ENCODE assay signal across 25 cellular contexts in genomic region chr5:1244976-1245375, GRCh38. TPM values are rescaled to one million over a fixed set of nuclear protein-coding genes. Genes with fewer than 3 reads are reported as not detected.
A peak's percentile ranks its signal among the peaks of the same experiment; 100 is the strongest.
DNase-seq lines count a peak whose midpoint lies in the region; ATAC-seq, FAIRE-seq and TF ChIP-seq lines count a peak whose summit lies in the region.
"Had no signal": no experiment of that assay in that cellular context is flagged by ENCODE, and none has a peak within 500 bp of the region (broad histone marks: within the 10 kb centered on the region; RNA-seq: fewer than 3 reads in every experiment).

No MANE protein-coding gene starts in this region.

- H3K4me2 ChIP-seq in H1 (ENCODE audit: insufficient read depth in 1 of 2, low read depth in 2 of 2, low read length in 2 of 2) (no peak overlapping the region), neural progenitor cell (no peak overlapping the region)

- H3K27me3 ChIP-seq in H1 (replicated peaks in 1 of 4; ENCODE audit: control insufficient read depth in 3 of 4, extremely low read depth in 1 of 4, insufficient read depth in 3 of 4, low read length in 3 of 4) = no peaks in the 10 kb centered on the region; a peak in 1 of 7 replicates
- H3K27me3 ChIP-seq in neural progenitor cell = peaks cover 16% of the 10 kb centered on the region

- H4K8ac ChIP-seq in H1 (ENCODE audit: extremely low read depth, insufficient read depth, low read length) = no peak overlapping the region

- no peak overlapping the region for H3K18ac ChIP-seq in H1 (ENCODE audit: extremely low read depth, low read length)

- H3K27ac Mint-ChIP-seq in neural progenitor cell = no peak overlapping the region
- H3K27ac Mint-ChIP-seq: activated naive CD4-positive, alpha-beta T cell treated with anti-CD3 and anti-CD28 coated beads for 36 hours had no signal

- H3K23ac ChIP-seq in H1 (ENCODE audit: insufficient read length) = no peak overlapping the region

- no peak overlapping the region for H2BK15ac ChIP-seq in H1 (ENCODE audit: low read length)

- H2BK20ac ChIP-seq in H1 (ENCODE audit: low read length) = no peak overlapping the region

- peaks cover 9% of the 10 kb centered on the region for H3K27me3 Mint-ChIP-seq in neural progenitor cell (ENCODE audit: insufficient read depth, low read depth)

- H3K4me3 Mint-ChIP-seq in neural progenitor cell = no peak overlapping the region
- H3K4me3 Mint-ChIP-seq: activated naive CD4-positive, alpha-beta T cell treated with anti-CD3 and anti-CD28 coated beads for 36 hours had no signal

- no peak for TF ChIP-seq POLR2A in H1 (IDR thresholded peaks at IDR 0.05; ENCODE audit: control extremely low read depth in 1 of 2, low read depth in 2 of 2, low read length in 2 of 2)

- H3K4ac ChIP-seq in H1 (replicated peaks; ENCODE audit: insufficient read length, low read depth, low read length) = no peak overlapping the region

- H3K27ac ChIP-seq in H1 (ENCODE audit: low read depth, low read length) (no peak overlapping the region), neural progenitor cell (no peak overlapping the region)
- H3K27ac ChIP-seq: tibial artery had no signal

- H2BK120ac ChIP-seq in H1 (replicated peaks; ENCODE audit: low read depth, low read length) = no peak overlapping the region

- no peaks in the 10 kb centered on the region for H3F3A ChIP-seq in neural progenitor cell (ENCODE audit: low read depth)

- WGBS in H1 (ENCODE audit: extremely low coverage in 1 of 2, insufficient coverage in 1 of 2, insufficient read length in 1 of 2, insufficient replicate concordance in 2 of 2, low coverage in 1 of 2, low lambda C conversion rate in 2 of 2, missing lambda C conversion rate in 1 of 2), 2 experiments = 86% methylated on average over 7 of the region's 10 CpGs; no CpG with 5 or more reads in 1 of the 2 experiments

- H3K4me1 ChIP-seq in H1 (replicated peaks in 1 of 4; ENCODE audit: control insufficient read depth in 3 of 4, insufficient read depth in 4 of 4, low read length in 3 of 4) = peaks cover 0 to 9% (median under 1%) of the 10 kb centered on the region in 4 experiments; a peak in 5 of 7 replicates
- H3K4me1 ChIP-seq in neural progenitor cell = peaks cover 5% of the 10 kb centered on the region
- H3K4me1 ChIP-seq: HAP-1, tibial artery had no signal

- H3K79me1 ChIP-seq in H1 (ENCODE audit: low read depth, low read length) = no peaks in the 10 kb centered on the region

- POLR2A ChIA-PET in H1 (lab: Charles Lee; ENCODE audit: partially characterized antibody) = no interaction called here

- CTCF ChIA-PET in H1 (lab: Charles Lee; ENCODE audit: partially characterized antibody) = no interaction called here

- H3K36me3 ChIP-seq in H1 (ENCODE audit: control insufficient read depth in 2 of 4, insufficient read depth in 4 of 4, low read length in 3 of 4) (no peaks in the 10 kb centered on the region), neural progenitor cell (no peaks in the 10 kb centered on the region)
- H3K36me3 ChIP-seq: HAP-1, tibial artery had no signal

- no peak overlapping the region for H4K5ac ChIP-seq in H1 (ENCODE audit: insufficient read length, low read depth, low read length)

- H3K4me3 ChIP-seq in LNCaP clone FGC (ENCODE audit: low read depth, low read length) (no peak overlapping the region), H1 (ENCODE audit: extremely low read depth in 1 of 4, insufficient read depth in 2 of 4, low read depth in 3 of 4, low read length in 4 of 4) (no peak overlapping the region), neural progenitor cell (no peak overlapping the region)
- H3K4me3 ChIP-seq: HAP-1, tibial artery had no signal

- no peak for ATAC-seq in HG03442 (IDR thresholded peaks at IDR 0.05; ENCODE audit: unreplicated experiment)
- no peak for ATAC-seq in HG03097 (IDR thresholded peaks at IDR 0.05; ENCODE audit: low FRiP score, unreplicated experiment)
- ATAC-seq: esophagus mucosa had no signal

- peaks cover 7 to 11% of the 10 kb centered on the region in 2 experiments for H4K20me1 ChIP-seq in H1 (replicated peaks in 1 of 2; ENCODE audit: control insufficient read depth in 1 of 2, insufficient read depth in 2 of 2, low read length in 2 of 2)
- H4K20me1 ChIP-seq in neural progenitor cell (ENCODE audit: low read depth) = peaks cover 29% of the 10 kb centered on the region

- peaks cover 2% of the 10 kb centered on the region; the same call in 1 of the 2 replicates for H3K23me2 ChIP-seq in H1 (ENCODE audit: low read depth, low read length)

- no peaks in the 10 kb centered on the region for H3K9me3 Mint-ChIP-seq in neural progenitor cell
- H3K9me3 Mint-ChIP-seq: activated naive CD4-positive, alpha-beta T cell treated with anti-CD3 and anti-CD28 coated beads for 36 hours had no signal

- DNase-seq in DMS 273 (lab: John Stamatoyannopoulos, UW; ENCODE audit: unreplicated experiment) (peak; percentile 21), DMS 273 treated with DMSO at 0.1 percent for 48 hours (lab: John Stamatoyannopoulos, UW) (no peak), LNCaP clone FGC (ENCODE audit: low read depth) (no peak), H1 (ENCODE audit: low read depth in 1 of 2, low spot score in 2 of 2) (peak in 1 of 2 experiments; percentile 46), neural progenitor cell (ENCODE audit: low spot score) (peak; percentile 31)
- no peak for DNase-seq in activated T-cell treated with anti-CD3 and anti-CD28 coated beads, Interleukin-2, amount 50 U/mL, for 1 hour
- DNase-seq: activated CD4-positive, alpha-beta T cell treated with anti-CD3 and anti-CD28 coated beads for 1 hour; activated CD8-positive, alpha-beta memory T cell treated with anti-CD3 and anti-CD28 coated beads, Interleukin-2, amount 50 U/mL, for 48 hours; activated naive CD4-positive, alpha-beta T cell treated with anti-CD3 and anti-CD28 coated beads for 36 hours; EL; islet precursor cell; midbrain; NCI-H1436 treated with DMSO at 0.1 percent for 48 hours; NCI-H510A treated with DMSO at 0.1 percent for 48 hours; T-helper 1 cell; tibial artery had no signal

- no peaks in the 10 kb centered on the region for H3K36me3 Mint-ChIP-seq in neural progenitor cell

- no peak overlapping the region for H2AK5ac ChIP-seq in H1 (ENCODE audit: low read depth, low read length)

- no peak overlapping the region for H2BK12ac ChIP-seq in H1 (ENCODE audit: low read depth, low read length)

- peaks cover 2% of the 10 kb centered on the region for H3K4me1 Mint-ChIP-seq in neural progenitor cell

- H4K91ac ChIP-seq in H1 (replicated peaks; ENCODE audit: insufficient read length, low read length) = no peak overlapping the region

- FAIRE-seq in H1 (lab: Jason Lieb, UNC) = no peak
- FAIRE-seq: GM12892 had no signal

- peak; percentile 50 to 64 for TF ChIP-seq RAD21 in H1 (IDR thresholded peaks at IDR 0.05 in 1 of 2, conservative IDR thresholded peaks at IDR 0.05 in 1 of 2; ENCODE audit: low read depth in 2 of 2, low read length in 2 of 2)

- H3K79me2 ChIP-seq in H1 (ENCODE audit: control insufficient read depth in 1 of 2, insufficient read depth in 2 of 2, low read length in 2 of 2) = no peaks in the 10 kb centered on the region
- H3K79me2 ChIP-seq in neural progenitor cell (ENCODE audit: low read depth) = no peaks in the 10 kb centered on the region

- H3K9ac ChIP-seq in H1 (replicated peaks in 1 of 4; ENCODE audit: extremely low read depth in 1 of 4, low read depth in 3 of 4, low read length in 3 of 4) (no peak overlapping the region), neural progenitor cell (no peak overlapping the region)

- H2BK5ac ChIP-seq in H1 (ENCODE audit: low read depth, low read length) = no peak overlapping the region

- no peak overlapping the region for H3K56ac ChIP-seq in H1 (replicated peaks; ENCODE audit: insufficient read length, low read depth, low read length)

- no peak overlapping the region for H3K14ac ChIP-seq in H1 (ENCODE audit: insufficient read length)

- H2AFZ ChIP-seq in H1 (ENCODE audit: low read length) (no peak overlapping the region), neural progenitor cell (replicated peaks) (no peak overlapping the region)

- peak; percentile 22; the same call in 1 of the 2 replicates for TF ChIP-seq CTCF in LNCaP clone FGC (IDR thresholded peaks at IDR 0.05; ENCODE audit: control insufficient read depth, extremely low read depth, insufficient read depth)
- TF ChIP-seq CTCF in H1 (IDR thresholded peaks at IDR 0.05; ENCODE audit: control extremely low read depth in 1 of 3, insufficient read depth in 1 of 3, low read depth in 1 of 3, low read length in 3 of 3) = peak in 2 of 3 experiments; percentile 27 to 39; a peak in 2 of 4 replicates
- TF ChIP-seq CTCF in neural progenitor cell (IDR thresholded peaks at IDR 0.05) = peak; percentile 21

- TF ChIP-seq EP300 in H1 (IDR thresholded peaks at IDR 0.05; ENCODE audit: borderline replicate concordance in 1 of 2, low read depth in 2 of 2, low read length in 2 of 2) = no peak

- no peaks in the 10 kb centered on the region for H3K9me3 ChIP-seq in H1 (ENCODE audit: insufficient read depth in 2 of 2, low read depth in 1 of 2, low read length in 1 of 2)
- no peaks in the 10 kb centered on the region for H3K9me3 ChIP-seq in neural progenitor cell (ENCODE audit: low read depth)
- H3K9me3 ChIP-seq: HAP-1, tibial artery had no signal

RNA-seq across cellular contexts. Expression of gene SLC6A18, which starts 19.8 kb away (rescaled TPM):
- not detected in 2 replicates for total RNA-seq in H1 (2021; fragmentation: NEBNext Ultra II Directional; extraction: Animal tissue kit (Norgen Biotek cat#: 25700))
- polyA plus RNA-seq in H1 (2011; rRNA removed) = 0.03 TPM in 1 of 2 replicates, not detected in the other
- polyA plus RNA-seq in H1 (2011; cell fraction: cytosol; rRNA removed) = not detected
- polyA plus RNA-seq in H1 (2011; cell fraction: nucleus; rRNA removed) = not detected
- polyA plus RNA-seq in H1 (2012, experiment 1 of 2) = not detected in 4 replicates
- not detected for polyA plus RNA-seq in H1 (2012, experiment 2 of 2)
- not detected for polyA plus RNA-seq in H1 (2013, experiment 1 of 2)
- polyA plus RNA-seq in H1 (2013, experiment 2 of 2) = not detected
- not detected in 2 replicates for polyA minus RNA-seq in H1 (2011; rRNA and poly(A)+ RNA removed)
- polyA minus RNA-seq in H1 (2011; cell fraction: cytosol; rRNA and poly(A)+ RNA removed) = not detected
- polyA minus RNA-seq in H1 (2011; cell fraction: nucleus; rRNA and poly(A)+ RNA removed) = not detected
- not detected in 2 replicates for total RNA-seq in neural progenitor cell (ENCODE audit: low replicate concordance)
- total RNA-seq: A172; activated naive CD4-positive, alpha-beta T cell treated with anti-CD3 and anti-CD28 coated beads for 36 hours; esophagus mucosa; omental fat pad; RPMI7951; skeletal muscle tissue had no signal

RNA-seq across cellular contexts. Expression of gene SLC6A19, which starts 43.6 kb away (rescaled TPM):
- total RNA-seq in H1 (2021; fragmentation: NEBNext Ultra II Directional; extraction: Animal tissue kit (Norgen Biotek cat#: 25700)) = not detected in 2 replicates
- 0.02 and 0.03 TPM in 2 replicates for polyA plus RNA-seq in H1 (2011; rRNA removed)
- 0.03 TPM for polyA plus RNA-seq in H1 (2011; cell fraction: cytosol; rRNA removed)
- 0.06 TPM for polyA plus RNA-seq in H1 (2011; cell fraction: nucleus; rRNA removed)
- 0.05 TPM in 1 of 4 replicates, not detected in the others for polyA plus RNA-seq in H1 (2012, experiment 1 of 2)
- 0.03 TPM for polyA plus RNA-seq in H1 (2012, experiment 2 of 2)
- not detected for polyA plus RNA-seq in H1 (2013, experiment 1 of 2)
- polyA plus RNA-seq in H1 (2013, experiment 2 of 2) = 0.02 TPM
- polyA minus RNA-seq in H1 (2011; rRNA and poly(A)+ RNA removed) = 0.22 TPM in 1 of 2 replicates, not detected in the other
- not detected for polyA minus RNA-seq in H1 (2011; cell fraction: cytosol; rRNA and poly(A)+ RNA removed)
- polyA minus RNA-seq in H1 (2011; cell fraction: nucleus; rRNA and poly(A)+ RNA removed) = not detected
- not detected in 2 replicates for total RNA-seq in neural progenitor cell (ENCODE audit: low replicate concordance)
- total RNA-seq: A172; activated naive CD4-positive, alpha-beta T cell treated with anti-CD3 and anti-CD28 coated beads for 36 hours; esophagus mucosa; omental fat pad; RPMI7951 had no signal

RNA-seq across cellular contexts. Expression of gene TERT, which starts 49.9 kb away (rescaled TPM):
- 21.0 and 23.1 TPM in 2 replicates for total RNA-seq in H1 (2021; fragmentation: NEBNext Ultra II Directional; extraction: Animal tissue kit (Norgen Biotek cat#: 25700))
- polyA plus RNA-seq in H1 (2011; rRNA removed) = 13.1 and 23.0 TPM in 2 replicates
- polyA plus RNA-seq in H1 (2011; cell fraction: cytosol; rRNA removed) = 19.3 TPM
- 70.1 TPM for polyA plus RNA-seq in H1 (2011; cell fraction: nucleus; rRNA removed)
- 11.6 to 23.1 TPM (median 17.1 TPM) in 4 replicates for polyA plus RNA-seq in H1 (2012, experiment 1 of 2)
- 10.2 TPM for polyA plus RNA-seq in H1 (2012, experiment 2 of 2)
- 16.6 TPM for polyA plus RNA-seq in H1 (2013, experiment 1 of 2)
- polyA plus RNA-seq in H1 (2013, experiment 2 of 2) = 13.5 TPM
- polyA minus RNA-seq in H1 (2011; rRNA and poly(A)+ RNA removed) = 12.3 and 13.0 TPM in 2 replicates
- polyA minus RNA-seq in H1 (2011; cell fraction: cytosol; rRNA and poly(A)+ RNA removed) = 20.2 TPM
- 38.0 TPM for polyA minus RNA-seq in H1 (2011; cell fraction: nucleus; rRNA and poly(A)+ RNA removed)
- 2.4 and 14.8 TPM in 2 replicates for total RNA-seq in neural progenitor cell (ENCODE audit: low replicate concordance)
- total RNA-seq: esophagus mucosa, omental fat pad, RPMI7951, skeletal muscle tissue had no signal

Comparison
In these comparisons a context has a peak if more than half of its experiments do, and no peak if none do; other contexts are left out.
1. DNase-seq: peak in DMS 273 (single experiment) and neural progenitor cell (single experiment); none in DMS 273 treated with DMSO at 0.1 percent for 48 hours (single experiment), LNCaP clone FGC (single experiment) and activated T-cell treated with anti-CD3 and anti-CD28 coated beads, Interleukin-2, amount 50 U/mL, for 1 hour (single experiment).
2. Peak in every context shown above with its lines, with median percentiles within 50 percentile points of each other: CTCF ChIP-seq.